In genomic region chr12:6167327-6168280, GRCh38 we compare ENCODE assay signal across 1 cellular context.
TF ChIP-seq lines count a peak whose summit lies in the region.

No MANE protein-coding gene starts in this region.

TF ChIP-seq in GM12878, 131 proteins besides CTCF, POLR2A, EP300 and RAD21 (continued from another document):
- TF ChIP-seq USF2 (IDR thresholded peaks at IDR 0.05; ENCODE audit: borderline replicate concordance, low read depth, low read length) (no peak), MEF2A (IDR thresholded peaks at IDR 0.05; ENCODE audit: insufficient read depth, low read depth, low read length) (peak; percentile 98), ZNF207 (IDR thresholded peaks at IDR 0.05; ENCODE audit: borderline replicate concordance) (0 out of 2 replicates have a peak, but pooled peaks have one; percentile 37), ZNF274 (IDR thresholded peaks at IDR 0.05; ENCODE audit: insufficient read depth, insufficient read length) (no peak), JUNB (IDR thresholded peaks at IDR 0.05) (peak; percentile 89), EED (IDR thresholded peaks at IDR 0.05; ENCODE audit: low read depth) (peak; percentile 93), ZNF622 (IDR thresholded peaks at IDR 0.05) (no peak), NFIC (IDR thresholded peaks at IDR 0.05; ENCODE audit: low read depth, low read length) (peak; percentile 78), SMC3 (IDR thresholded peaks at IDR 0.05; ENCODE audit: borderline replicate concordance, low read length) (no peak), SUPT20H (IDR thresholded peaks at IDR 0.05; ENCODE audit: borderline replicate concordance, control insufficient read depth, low read depth, low read length) (no peak)
